1 cellular context compared by ENCODE assay signal in genomic region chr14:76958020-76958965, GRCh38.
TF ChIP-seq lines count a peak whose summit lies in the region.

No MANE protein-coding gene starts in this region.

TF ChIP-seq in HEK293, 187 proteins besides CTCF, POLR2A, EP300 and RAD21 (continued from another document):
- TF ChIP-seq ZNF148 (tag by site-specific recombination; IDR thresholded peaks at IDR 0.05; ENCODE audit: borderline replicate concordance) (no peak), BCL11A (tag by site-specific recombination; IDR thresholded peaks at IDR 0.05; ENCODE audit: low read depth) (no peak), SCRT2 (tag by site-specific recombination; IDR thresholded peaks at IDR 0.05) (peak; percentile 38; the same call in 1 of the 2 replicates), ZNF221 (tag by site-specific recombination; IDR thresholded peaks at IDR 0.05; ENCODE audit: borderline replicate concordance) (no peak), OSR2 (tag by site-specific recombination; IDR thresholded peaks at IDR 0.05) (no peak), YY2 (tag by site-specific recombination; IDR thresholded peaks at IDR 0.05) (no peak), ZBTB20 (tag by site-specific recombination; IDR thresholded peaks at IDR 0.05) (0 out of 2 replicates have a peak, but pooled peaks have one; percentile 19), ZNF626 (tag by site-specific recombination; IDR thresholded peaks at IDR 0.05) (no peak), HOXD13 (CRISPR knock-in tag; IDR thresholded peaks at IDR 0.05; ENCODE audit: borderline replicate concordance) (0 out of 2 replicates have a peak, but pooled peaks have one; percentile 38), PBX3 (CRISPR knock-in tag; IDR thresholded peaks at IDR 0.05) (no peak), GLIS1 (tag by site-specific recombination; IDR thresholded peaks at IDR 0.05) (no peak), ZNF140 (tag by site-specific recombination; IDR thresholded peaks at IDR 0.05) (no peak), ZNF121 (tag by site-specific recombination; IDR thresholded peaks at IDR 0.05) (peak; percentile 93), ZNF514 (tag by site-specific recombination; IDR thresholded peaks at IDR 0.05) (no peak), ZNF76 (tag by site-specific recombination; IDR thresholded peaks at IDR 0.05; ENCODE audit: borderline replicate concordance, low read depth) (no peak)
